In the genomic region with DNA sequence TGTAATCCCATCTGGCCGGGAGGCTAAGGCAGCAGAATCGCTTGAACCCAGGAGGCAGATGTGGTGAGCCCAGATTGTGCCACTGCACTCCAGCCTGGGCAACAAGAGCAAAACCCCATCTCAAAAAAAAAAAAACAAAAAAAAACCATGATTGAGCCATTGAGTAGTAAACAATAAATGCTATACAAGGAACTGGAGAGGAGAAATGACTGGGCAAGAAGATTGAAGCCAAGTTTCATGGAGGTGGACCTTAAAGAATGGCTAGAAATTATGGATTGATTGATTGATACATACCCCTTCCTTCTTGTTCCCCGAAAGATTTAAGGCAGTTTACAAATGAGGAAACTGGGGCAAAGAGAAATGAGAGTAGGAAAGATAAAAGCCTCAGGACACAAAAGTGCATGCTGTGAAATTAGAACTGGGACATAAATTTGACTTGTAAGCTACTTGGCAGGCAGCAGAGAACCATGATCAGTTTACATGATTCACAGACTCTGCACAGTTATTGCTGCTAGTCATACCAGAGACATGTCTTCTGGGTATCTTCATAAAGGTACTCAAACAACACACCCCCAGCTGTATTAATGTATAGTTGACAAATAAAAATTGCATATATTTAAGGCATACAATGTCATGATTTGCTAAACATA, we compare ENCODE assay signal across 18 cellular contexts. TPM values are rescaled to one million over a fixed set of nuclear protein-coding genes. Genes with fewer than 3 reads are reported as not detected.
DNase-seq lines count a peak whose midpoint lies in the region; ATAC-seq lines count a peak whose summit lies in the region.
"Had no signal": no experiment of that assay in that cellular context is flagged by ENCODE, and none has a peak within 500 bp of the region (broad histone marks: within the 10 kb centered on the region; RNA-seq: fewer than 3 reads in every experiment).

No MANE protein-coding gene starts in this region.

- H3K4me1 Mint-ChIP-seq in activated CD8-positive, alpha-beta memory T cell treated with anti-CD3 and anti-CD28 coated beads, Interleukin-2, amount 10 ng/mL, durations not matched to agents 7 days and 5 days, result peaks cover 11% of the 10 kb centered on the region

- peak overlapping the region; percentile 2 for H3K27ac Mint-ChIP-seq in activated CD8-positive, alpha-beta memory T cell treated with anti-CD3 and anti-CD28 coated beads, Interleukin-2, amount 10 ng/mL, durations not matched to agents 7 days and 5 days

- H3K27me3 ChIP-seq in skeletal muscle tissue (ENCODE audit: control insufficient read depth in 3 of 3, insufficient read depth in 3 of 3, low read length in 3 of 3), result no peaks in the 10 kb centered on the region
- H3K27me3 ChIP-seq: esophagus squamous epithelium, upper lobe of right lung had no signal

- H3K9me3 Mint-ChIP-seq in activated CD8-positive, alpha-beta memory T cell treated with anti-CD3 and anti-CD28 coated beads, Interleukin-2, amount 10 ng/mL, durations not matched to agents 7 days and 5 days (ENCODE audit: low read depth), result no peaks in the 10 kb centered on the region

- no peak for DNase-seq in activated CD8-positive, alpha-beta memory T cell treated with anti-CD3 and anti-CD28 coated beads, Interleukin-2, amount 10 ng/mL, durations not matched to agents 7 days and 5 days
- no peak for DNase-seq in activated CD8-positive, alpha-beta memory T cell treated with anti-CD3 and anti-CD28 coated beads, Interleukin-2, amount 50 U/mL, for 4 hours
- DNase-seq in RKO (ENCODE audit: low spot score), result peak; percentile 32
- DNase-seq in dedifferentiated amniotic fluid mesenchymal stem cell (ENCODE audit: extremely low spot score), result peak; percentile 38
- no peak for DNase-seq in NCI-H82 (lab: John Stamatoyannopoulos, UW)
- no peak for DNase-seq in activated CD4-positive, CD25-positive, alpha-beta regulatory T cell treated with anti-CD3 and anti-CD28 coated beads, Interleukin-2, amount 50 U/mL, for 72 hours
- DNase-seq in NCI-H82 treated with DMSO at 0.1 percent for 48 hours (lab: John Stamatoyannopoulos, UW; ENCODE audit: unreplicated experiment), result no peak
- DNase-seq: activated gamma-delta T cell treated with Interleukin-2 at 50 U/mL for 16 hours, DND-41, esophagus squamous epithelium, mesendoderm, NCI-H2081, posterior cingulate gyrus, upper lobe of right lung had no signal

- CTCF ChIA-PET in activated CD8-positive, alpha-beta memory T cell treated with anti-CD3 and anti-CD28 coated beads, Interleukin-2, amount 10 ng/mL, durations not matched to agents 7 days and 5 days (lab: Charles Lee), result no interaction called here

- no peak overlapping the region for H3K4me3 ChIP-seq in skeletal muscle tissue (ENCODE audit: low read length in 3 of 3)
- H3K4me3 ChIP-seq: esophagus squamous epithelium, upper lobe of right lung had no signal

- H3K9me3 ChIP-seq in skeletal muscle tissue (ENCODE audit: control insufficient read depth in 3 of 3, low read length in 3 of 3), result no peaks in the 10 kb centered on the region
- H3K9me3 ChIP-seq: esophagus squamous epithelium, upper lobe of right lung had no signal

- peak overlapping the region; percentile 61 for H3K27ac ChIP-seq in skeletal muscle tissue (ENCODE audit: low read depth, low read length)
- H3K27ac ChIP-seq: esophagus squamous epithelium, upper lobe of right lung had no signal

- H3K4me1 ChIP-seq in skeletal muscle tissue (ENCODE audit: control insufficient read depth in 3 of 3, insufficient read depth in 3 of 3, low read length in 3 of 3), result peaks cover 6 to 19% (median 12%) of the 10 kb centered on the region in 3 donors
- H3K4me1 ChIP-seq: upper lobe of right lung had no signal

- no peaks in the 10 kb centered on the region for H3K27me3 Mint-ChIP-seq in activated CD8-positive, alpha-beta memory T cell treated with anti-CD3 and anti-CD28 coated beads, Interleukin-2, amount 10 ng/mL, durations not matched to agents 7 days and 5 days
- H3K27me3 Mint-ChIP-seq: B cell had no signal

- H3K9ac ChIP-seq in skeletal muscle tissue (ENCODE audit: low read depth in 1 of 3, low read length in 3 of 3), result no peak overlapping the region

- no peak overlapping the region for H3K4me3 Mint-ChIP-seq in activated CD8-positive, alpha-beta memory T cell treated with anti-CD3 and anti-CD28 coated beads, Interleukin-2, amount 10 ng/mL, durations not matched to agents 7 days and 5 days
- H3K4me3 Mint-ChIP-seq: B cell had no signal

- peaks cover 40% of the 10 kb centered on the region for H3K36me3 Mint-ChIP-seq in activated CD8-positive, alpha-beta memory T cell treated with anti-CD3 and anti-CD28 coated beads, Interleukin-2, amount 10 ng/mL, durations not matched to agents 7 days and 5 days

- H3K36me3 ChIP-seq in skeletal muscle tissue (ENCODE audit: control insufficient read depth in 3 of 3, insufficient read depth in 3 of 3, low read length in 3 of 3), result peaks cover 25 to 54% (median 53%) of the 10 kb centered on the region in 3 donors

- no peak for ATAC-seq in activated CD8-positive, alpha-beta memory T cell treated with anti-CD3 and anti-CD28 coated beads, Interleukin-2, amount 10 ng/mL, durations not matched to agents 7 days and 5 days
- ATAC-seq: activated CD4-positive, CD25-positive, alpha-beta regulatory T cell treated with anti-CD3 and anti-CD28 coated beads, Interleukin-2, amount 50 U/mL, for 24 hours; upper lobe of right lung had no signal

RNA-seq across cellular contexts. Expression of a gene that starts 7.0 kb away (rescaled TPM):
- total RNA-seq in activated CD8-positive, alpha-beta memory T cell treated with anti-CD3 and anti-CD28 coated beads, Interleukin-2, amount 10 ng/mL, durations not matched to agents 7 days and 5 days, result 10 to 100 TPM; 33.5 to 40.4 TPM
- total RNA-seq in skeletal muscle tissue, result 30.3 TPM

RNA-seq across cellular contexts. Expression of a gene that starts 16.5 kb away (rescaled TPM):
- 100 to 1,000 TPM; 210 to 287 TPM for total RNA-seq in activated CD8-positive, alpha-beta memory T cell treated with anti-CD3 and anti-CD28 coated beads, Interleukin-2, amount 10 ng/mL, durations not matched to agents 7 days and 5 days
- 136 TPM for total RNA-seq in skeletal muscle tissue

RNA-seq across cellular contexts. Expression of a gene that starts 51.4 kb away (rescaled TPM):
- not detected for total RNA-seq in activated CD8-positive, alpha-beta memory T cell treated with anti-CD3 and anti-CD28 coated beads, Interleukin-2, amount 10 ng/mL, durations not matched to agents 7 days and 5 days
- total RNA-seq in skeletal muscle tissue, result 5.7 TPM
- total RNA-seq: B cell, LHCN-M2, upper lobe of right lung had no signal

Comparison
In these comparisons a context has a peak if more than half of its experiments do, and no peak if none do; other contexts are left out.
1. DNase-seq: peak in RKO (single experiment) and dedifferentiated amniotic fluid mesenchymal stem cell (single experiment); none in activated CD8-positive, alpha-beta memory T cell treated with anti-CD3 and anti-CD28 coated beads, Interleukin-2, amount 10 ng/mL, durations not matched to agents 7 days and 5 days (single experiment), activated CD8-positive, alpha-beta memory T cell treated with anti-CD3 and anti-CD28 coated beads, Interleukin-2, amount 50 U/mL, for 4 hours (single experiment), NCI-H82 (single experiment), activated CD4-positive, CD25-positive, alpha-beta regulatory T cell treated with anti-CD3 and anti-CD28 coated beads, Interleukin-2, amount 50 U/mL, for 72 hours (single experiment) and NCI-H82 treated with DMSO at 0.1 percent for 48 hours (single experiment).